ENCODE assay signal across 32 cellular contexts in the genomic region with DNA sequence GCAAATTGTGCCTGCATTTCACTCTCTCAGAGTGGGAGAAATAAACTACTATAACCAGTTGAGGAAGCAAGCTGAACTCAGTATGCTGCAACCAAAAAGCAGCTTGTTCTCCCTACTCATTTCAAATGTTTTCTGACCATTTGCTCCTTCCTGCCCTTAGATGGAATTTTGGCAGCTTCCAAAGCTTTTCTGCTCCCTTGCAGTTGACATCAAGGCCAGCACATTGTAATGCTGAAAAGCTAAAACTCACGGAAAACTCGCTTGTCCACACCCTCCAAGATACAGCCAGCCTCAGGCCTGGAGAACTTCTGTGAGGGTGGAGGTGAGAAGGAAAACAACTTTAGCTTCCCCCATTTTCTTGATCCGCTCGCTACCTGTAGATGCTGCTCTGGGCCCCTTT. TPM values are rescaled to one million over a fixed set of nuclear protein-coding genes. Genes with fewer than 3 reads are reported as not detected.
A peak's percentile ranks its signal among the peaks of the same experiment; 100 is the strongest.
DNase-seq lines count a peak whose midpoint lies in the region; ATAC-seq, FAIRE-seq and TF ChIP-seq lines count a peak whose summit lies in the region.
"Had no signal": no experiment of that assay in that cellular context is flagged by ENCODE, and none has a peak within 500 bp of the region (broad histone marks: within the 10 kb centered on the region; RNA-seq: fewer than 3 reads in every experiment).

No MANE protein-coding gene starts in this region.

- ATAC-seq in K562: no peak
- ATAC-seq in HG02981 (IDR thresholded peaks at IDR 0.05; ENCODE audit: unreplicated experiment): no peak
- ATAC-seq: GM12878, Right ventricle myocardium inferior, SK-N-SH treated with all-trans-retinoic acid at 6 μM for 48 hours had no signal

- peaks cover 3% of the 10 kb centered on the region for H3K23me2 ChIP-seq in H9 (ENCODE audit: insufficient read length, low read depth, low read length, poor library complexity, severe bottlenecking)

- H4K8ac ChIP-seq in H9 (replicated peaks; ENCODE audit: insufficient read length, low read depth, low read length): no peak overlapping the region

- H4K20me1 ChIP-seq in H9 (ENCODE audit: control insufficient read depth, insufficient read depth, insufficient read length) (no peaks in the 10 kb centered on the region), K562 (replicated peaks; ENCODE audit: control insufficient read depth, insufficient read depth, low read length) (no peaks in the 10 kb centered on the region)
- H4K20me1 ChIP-seq: BLaER1 treated with 17β-estradiol and CSF1 and Interleukin-3, amounts not matched to agents 10 nM and 100 nM had no signal

- CTCF ChIA-PET in K562 (lab: Yijun Ruan, JAX; ENCODE audit: low intra/inter-chr PET ratio): no interaction called here

- intact Hi-C loops in K562 (cut with micrococcal nuclease): no loop called here

- H3K27ac Mint-ChIP-seq in H9: no peak overlapping the region
- H3K27ac Mint-ChIP-seq: CD4-positive, alpha-beta T cell had no signal

- no peak overlapping the region for H2BK20ac ChIP-seq in H9 (ENCODE audit: low read depth, low read length, poor library complexity, severe bottlenecking)

- H2BK5ac ChIP-seq in H9 (ENCODE audit: insufficient read length, low read length): no peak overlapping the region

- H3K4me2 ChIP-seq in H9 (ENCODE audit: insufficient read depth, insufficient read length, low read length): no peak overlapping the region
- no peak overlapping the region for H3K4me2 ChIP-seq in K562 (ENCODE audit: insufficient read depth, low read length)
- H3K4me2 ChIP-seq: BLaER1 treated with 17β-estradiol and CSF1 and Interleukin-3, amounts not matched to agents 10 nM and 100 nM; PC-9 had no signal

- H3K9ac ChIP-seq in H9 (ENCODE audit: extremely low read depth, insufficient read length, low read length) (no peak overlapping the region), K562 (ENCODE audit: insufficient read depth in 1 of 2, low read depth in 2 of 2, low read length in 2 of 2) (no peak overlapping the region)
- H3K9ac ChIP-seq: BLaER1 treated with 17β-estradiol and CSF1 and Interleukin-3, amounts not matched to agents 10 nM and 100 nM; GM23248 had no signal

- WGBS in H9 (ENCODE audit: extremely low coverage, insufficient read length, low lambda C conversion rate): no CpG with 5 or more reads among the region's 4 CpGs
- 70% methylated on average over 4 of the region's 4 CpGs for WGBS in K562 (ENCODE audit: insufficient coverage, low coverage, missing lambda C conversion rate)
- 36 to 38% methylated on average over 4 of the region's 4 CpGs for WGBS in tibial nerve, 2 donors

- H2AK5ac ChIP-seq in H9 (ENCODE audit: insufficient read length, low read length): no peak overlapping the region

- no peak overlapping the region for H3K4ac ChIP-seq in H9 (ENCODE audit: low read depth, low read length)

- no peaks in the 10 kb centered on the region for H3K9me1 ChIP-seq in K562 (ENCODE audit: control insufficient read depth, insufficient read depth, low read length)

- no peak overlapping the region for H3K56ac ChIP-seq in H9 (ENCODE audit: insufficient read length, low read depth, low read length)

- H3K4me1 ChIP-seq in H9 (ENCODE audit: insufficient read depth, low read length) (no peaks in the 10 kb centered on the region), K562 (replicated peaks in 1 of 2; ENCODE audit: control insufficient read depth in 2 of 2, insufficient read depth in 2 of 2, low read length in 2 of 2) (peaks cover 4 to 6% of the 10 kb centered on the region in 2 experiments), tibial nerve (peaks cover 0 to 26% (median 1%) of the 10 kb centered on the region in 4 donors)
- H3K4me1 ChIP-seq: SJCRH30 had no signal

- no peak overlapping the region for H2BK15ac ChIP-seq in H9 (ENCODE audit: low read depth, low read length)

- H3K4me1 Mint-ChIP-seq in H9: peaks cover 5 to 7% of the 10 kb centered on the region in 2 experiments

- H3K23ac ChIP-seq in H9 (ENCODE audit: insufficient read length, low read depth, low read length): no peak overlapping the region

- TF ChIP-seq RAD21 in K562 (CRISPR knock-in tag; conservative IDR thresholded peaks at IDR 0.05 in 1 of 2, IDR thresholded peaks at IDR 0.05 in 1 of 2): no peak

- TF ChIP-seq CTCF in H9 (conservative IDR thresholded peaks at IDR 0.05) (no peak), K562 (IDR thresholded peaks at IDR 0.05 in 2 of 3, conservative IDR thresholded peaks at IDR 0.05 in 1 of 3; ENCODE audit: insufficient read depth in 2 of 3, low read depth in 1 of 3, low read length in 3 of 3) (no peak), fibroblast of the aortic adventitia (IDR thresholded peaks at IDR 0.05; ENCODE audit: insufficient read depth, low read length) (no peak), tibial nerve (IDR thresholded peaks at IDR 0.05) (no peak)

- in situ Hi-C loops in K562 (cut with MboI): no loop called here

- DNase-seq in H9: no peak
- no peak for DNase-seq in K562 (ENCODE audit: extremely low read depth in 1 of 4, low spot score in 3 of 4)
- peak; percentile 56 for DNase-seq in fibroblast of the aortic adventitia (ENCODE audit: low read depth)
- no peak for DNase-seq in tibial nerve (ENCODE audit: low spot score in 2 of 2)
- DNase-seq in GM03348 (ENCODE audit: low spot score): no peak
- DNase-seq in UCSD-AML1 (lab: John Stamatoyannopoulos, UW; ENCODE audit: unreplicated experiment): no peak
- DNase-seq: AML-193; CD4-positive, alpha-beta T cell; GM23248; HCEC 1CT; Karpas-422; MV-4-11; NCI-H1105; NCI-H1436 treated with DMSO at 0.1 percent for 48 hours; NCI-H1930; NCI-H2107; NCI-H524; NCI-H774; PC-9; SJCRH30 had no signal

- peaks cover 13 to 17% of the 10 kb centered on the region in 2 experiments for H3K9me3 Mint-ChIP-seq in H9

- no peak for FAIRE-seq in K562 (lab: Jason Lieb, UNC)
- FAIRE-seq: A204.1, D721Med, G401.6, GM12878 had no signal

- H3K36me3 ChIP-seq in K562 (ENCODE audit: control insufficient read depth, insufficient read depth, low read length): no peaks in the 10 kb centered on the region
- no peaks in the 10 kb centered on the region for H3K36me3 ChIP-seq in tibial nerve
- H3K36me3 ChIP-seq: BLaER1 treated with 17β-estradiol and CSF1 and Interleukin-3, amounts not matched to agents 10 nM and 100 nM; SJCRH30 had no signal

- H3K27ac ChIP-seq in H9 (ENCODE audit: insufficient read length, low read depth, low read length) (no peak overlapping the region), K562 (ENCODE audit: extremely low read depth, low read depth, low read length) (no peak overlapping the region), tibial nerve (peak overlapping the region in 3 of 4 donors; percentile 11 to 58 (median 40))
- H3K27ac ChIP-seq: BLaER1 treated with 17β-estradiol and CSF1 and Interleukin-3, amounts not matched to agents 10 nM and 100 nM; GM23248; HL-60; PC-9; SJCRH30 had no signal

- H2AFZ ChIP-seq in H9 (ENCODE audit: low read length) (peak overlapping the region; percentile 59), K562 (ENCODE audit: low read depth, low read length) (0 out of 2 replicates have a peak overlapping the region, but pooled peaks have one; percentile 5)
- H2AFZ ChIP-seq: GM23248, PC-9 had no signal

- no peak overlapping the region for H3K14ac ChIP-seq in H9 (ENCODE audit: insufficient read depth, low read length)

- TF ChIP-seq EP300 in K562 (IDR thresholded peaks at IDR 0.05; ENCODE audit: low read length) (no peak), tibial nerve (IDR thresholded peaks at IDR 0.05) (peak in 1 of 2 donors; percentile 18)

- POLR2A ChIA-PET in K562 (lab: Yijun Ruan, JAX): interaction anchor here (0.6 to 1.5 kb wide), 4 partner anchors 9 to 1852 kb away, joined by 3 to 4 read pairs (median 3); no protein-coding TSS in a partner anchor

- no peaks in the 10 kb centered on the region for H3K27me3 ChIP-seq in H9 (ENCODE audit: insufficient read depth, low read length)
- H3K27me3 ChIP-seq in K562 (ENCODE audit: control insufficient read depth in 2 of 2, insufficient read depth in 2 of 2, low read length in 2 of 2): no peaks in the 10 kb centered on the region
- H3K27me3 ChIP-seq in tibial nerve: no peaks in the 10 kb centered on the region
- H3K27me3 ChIP-seq: BLaER1 treated with 17β-estradiol and CSF1 and Interleukin-3, amounts not matched to agents 10 nM and 100 nM; SJCRH30 had no signal

- H3K36me3 Mint-ChIP-seq in H9 (ENCODE audit: insufficient read depth in 1 of 3, low read depth in 3 of 3): peaks cover 2 to 17% (median 16%) of the 10 kb centered on the region in 3 experiments

- no peak overlapping the region for H3T11ph ChIP-seq in H9 (ENCODE audit: low read length)

- no peak overlapping the region for H4K91ac ChIP-seq in H9 (ENCODE audit: insufficient read length, low read depth, low read length)

- no peak overlapping the region for H2BK12ac ChIP-seq in H9 (ENCODE audit: insufficient read length, low read depth, low read length)

- BruUV-seq in K562 (replicated peaks; lab: Mats Ljungman, UMichigan): no TSS peak

- H3K9me3 ChIP-seq in H9 (ENCODE audit: control insufficient read depth, low read depth, low read length) (no peaks in the 10 kb centered on the region), K562 (replicated peaks; ENCODE audit: control insufficient read depth, insufficient read depth, low read depth, low read length) (peaks cover 22% of the 10 kb centered on the region), tibial nerve (no peaks in the 10 kb centered on the region)
- H3K9me3 ChIP-seq: SJCRH30 had no signal

- no peak overlapping the region for H2BK120ac ChIP-seq in H9 (ENCODE audit: low read depth, low read length, poor library complexity, severe bottlenecking)

- TF ChIP-seq POLR2A in K562 (conservative IDR thresholded peaks at IDR 0.05) (no peak), tibial nerve (IDR thresholded peaks at IDR 0.05) (no peak)

- H4K5ac ChIP-seq in H9 (ENCODE audit: insufficient read length, low read depth, low read length): no peak overlapping the region

- no peaks in the 10 kb centered on the region for H3K79me1 ChIP-seq in H9 (ENCODE audit: insufficient read depth, low read depth, low read length, poor library complexity, severe bottlenecking)

- H3K4me3 Mint-ChIP-seq in H9: no peak overlapping the region
- H3K4me3 Mint-ChIP-seq: CD4-positive, alpha-beta T cell had no signal

- peaks cover 16% of the 10 kb centered on the region for H3K27me3 Mint-ChIP-seq in H9 (ENCODE audit: low read depth)
- H3K27me3 Mint-ChIP-seq: CD4-positive, alpha-beta T cell had no signal

- no peak overlapping the region for H3K18ac ChIP-seq in H9 (ENCODE audit: insufficient read length, low read depth, low read length)

- no peaks in the 10 kb centered on the region for H3K79me2 ChIP-seq in H9 (ENCODE audit: insufficient read depth, low read length)
- H3K79me2 ChIP-seq in K562 (ENCODE audit: control insufficient read depth, insufficient read depth, low read length): no peaks in the 10 kb centered on the region

- H3K4me3 ChIP-seq in K562: no peak overlapping the region
- no peak overlapping the region for H3K4me3 ChIP-seq in fibroblast of the aortic adventitia (ENCODE audit: low read depth, low read length)
- no peak overlapping the region for H3K4me3 ChIP-seq in tibial nerve
- H3K4me3 ChIP-seq: BLaER1 treated with 17β-estradiol and CSF1 and Interleukin-3, amounts not matched to agents 10 nM and 100 nM; GM12878; GM23248; PC-9; SJCRH30 had no signal

RNA-seq across cellular contexts. Expression of gene CHML, which starts 5.0 kb away (rescaled TPM):
- total RNA-seq in H9 (2021): 43.7 and 45.7 TPM in 2 replicates
- 25.6 and 109 TPM in 2 replicates for total RNA-seq in K562 (2011; cell fraction: chromatin; rRNA removed; ENCODE audit: low replicate concordance)
- total RNA-seq in K562 (2011; cell fraction: nucleolus; rRNA removed): 14.0 and 21.6 TPM in 2 replicates
- total RNA-seq in K562 (2011; cell fraction: nucleoplasm; rRNA removed): 40.7 and 66.0 TPM in 2 replicates
- total RNA-seq in K562 (2014; rRNA removed): 48.5 and 54.5 TPM in 2 replicates
- 88.3 and 95.1 TPM in 2 replicates for total RNA-seq in K562 (2014; rRNA removed; fragmentation: Illumina TruSeq; extraction: Trizol)
- total RNA-seq in K562 (2015; rRNA removed; fragmentation: Illumina TruSeq; extraction: Trizol): 57.4 and 63.9 TPM in 2 replicates
- 77.4 and 84.2 TPM in 2 replicates for total RNA-seq in K562 (2021)
- polyA plus RNA-seq in K562 (2011; rRNA removed): 65.1 and 75.1 TPM in 2 replicates
- polyA plus RNA-seq in K562 (2011; cell fraction: cytosol; rRNA removed): 30.2 and 34.3 TPM in 2 replicates
- polyA plus RNA-seq in K562 (2011; cell fraction: nucleus; rRNA removed): 43.7 and 65.6 TPM in 2 replicates
- 29.8 and 31.0 TPM in 2 replicates for polyA plus RNA-seq in K562 (2012)
- polyA plus RNA-seq in K562 (2014; fragmentation: Illumina TruSeq; extraction: Trizol): 51.0 and 62.8 TPM in 2 replicates
- polyA plus RNA-seq in K562 (2014; fragmentation: Nextera tagmentation; extraction: Ambion mirVana): 10 to 100 TPM; 13.0 to 15.9 TPM
- polyA plus RNA-seq in K562 (2014; rRNA removed): 35.1 and 35.8 TPM in 2 replicates
- polyA minus RNA-seq in K562 (2011; rRNA and poly(A)+ RNA removed): 171 and 184 TPM in 2 replicates
- 58.6 and 74.0 TPM in 2 replicates for polyA minus RNA-seq in K562 (2011; cell fraction: cytosol; rRNA and poly(A)+ RNA removed)
- polyA minus RNA-seq in K562 (2011; cell fraction: nucleus; rRNA and poly(A)+ RNA removed): 45.9 and 102 TPM in 2 replicates
- 2.8 and 10.1 TPM in 2 replicates for total RNA-seq in fibroblast of the aortic adventitia (ENCODE audit: low replicate concordance)
- 1 to 10 TPM; 5.7 to 9.6 (median 6.8) TPM for total RNA-seq in tibial nerve

RNA-seq across cellular contexts. Expression of gene OPN3, which starts 5.0 kb away (rescaled TPM):
- total RNA-seq in H9 (2021) (8.6 and 10.0 TPM in 2 replicates), K562 (2014; rRNA removed) (19.3 and 24.3 TPM in 2 replicates), K562 (2014; rRNA removed; fragmentation: Illumina TruSeq; extraction: Trizol) (20.2 and 21.2 TPM in 2 replicates), K562 (2015; rRNA removed; fragmentation: Illumina TruSeq; extraction: Trizol) (17.0 and 17.7 TPM in 2 replicates), K562 (2021) (16.4 and 18.1 TPM in 2 replicates), fibroblast of the aortic adventitia (ENCODE audit: low replicate concordance) (2.6 and 12.8 TPM in 2 replicates), tibial nerve (10 to 100 TPM; 17.8 to 31.7 (median 19.7) TPM)
- total RNA-seq in K562 (2011; cell fraction: chromatin; rRNA removed; ENCODE audit: low replicate concordance): 8.9 and 19.2 TPM in 2 replicates
- total RNA-seq in K562 (2011; cell fraction: nucleolus; rRNA removed): 13.0 and 15.4 TPM in 2 replicates
- 25.2 and 40.2 TPM in 2 replicates for total RNA-seq in K562 (2011; cell fraction: nucleoplasm; rRNA removed)
- polyA plus RNA-seq in K562 (2011; rRNA removed) (34.6 and 35.8 TPM in 2 replicates), K562 (2014; fragmentation: Illumina TruSeq; extraction: Trizol) (18.1 and 22.1 TPM in 2 replicates), K562 (2014; fragmentation: Nextera tagmentation; extraction: Ambion mirVana) (1 to 10 TPM; 4.2 to 6.3 TPM), K562 (2014; rRNA removed) (11.6 and 19.6 TPM in 2 replicates)
- polyA plus RNA-seq in K562 (2011; cell fraction: cytosol; rRNA removed): 20.1 and 32.3 TPM in 2 replicates
- 6.9 and 13.9 TPM in 2 replicates for polyA plus RNA-seq in K562 (2011; cell fraction: nucleus; rRNA removed)
- polyA plus RNA-seq in K562 (2012): 12.9 and 16.2 TPM in 2 replicates
- polyA minus RNA-seq in K562 (2011; rRNA and poly(A)+ RNA removed): 35.7 and 47.7 TPM in 2 replicates
- polyA minus RNA-seq in K562 (2011; cell fraction: cytosol; rRNA and poly(A)+ RNA removed): 13.3 and 26.9 TPM in 2 replicates
- 6.7 and 10.4 TPM in 2 replicates for polyA minus RNA-seq in K562 (2011; cell fraction: nucleus; rRNA and poly(A)+ RNA removed)

RNA-seq across cellular contexts. Expression of gene WDR64, which starts 6.9 kb away (rescaled TPM):
- total RNA-seq in H9 (2021) (not detected in 2 replicates), K562 (2014; rRNA removed) (not detected in 2 replicates), K562 (2014; rRNA removed; fragmentation: Illumina TruSeq; extraction: Trizol) (0.06 and 0.29 TPM in 2 replicates), K562 (2015; rRNA removed; fragmentation: Illumina TruSeq; extraction: Trizol) (not detected in 2 replicates), K562 (2021) (not detected in 2 replicates), fibroblast of the aortic adventitia (ENCODE audit: low replicate concordance) (not detected in 2 replicates), tibial nerve (under 1 TPM in 1 of 4 donors, not detected in 3; 0.42 TPM)
- total RNA-seq in K562 (2011; cell fraction: chromatin; rRNA removed; ENCODE audit: low replicate concordance): 0.40 TPM in 1 of 2 replicates, not detected in the other
- total RNA-seq in K562 (2011; cell fraction: nucleolus; rRNA removed): not detected in 2 replicates
- not detected in 2 replicates for total RNA-seq in K562 (2011; cell fraction: nucleoplasm; rRNA removed)
- polyA plus RNA-seq in K562 (2011; rRNA removed) (not detected in 2 replicates), K562 (2014; fragmentation: Illumina TruSeq; extraction: Trizol) (0.06 and 0.08 TPM in 2 replicates), K562 (2014; fragmentation: Nextera tagmentation; extraction: Ambion mirVana) (under 1 TPM; 0.17 to 0.21 TPM), K562 (2014; rRNA removed) (not detected in 2 replicates)
- polyA plus RNA-seq in K562 (2011; cell fraction: cytosol; rRNA removed): not detected in 2 replicates
- polyA plus RNA-seq in K562 (2011; cell fraction: nucleus; rRNA removed): 0.04 TPM in 1 of 2 replicates, not detected in the other
- 0.07 and 0.25 TPM in 2 replicates for polyA plus RNA-seq in K562 (2012)
- polyA minus RNA-seq in K562 (2011; rRNA and poly(A)+ RNA removed): not detected in 2 replicates
- polyA minus RNA-seq in K562 (2011; cell fraction: cytosol; rRNA and poly(A)+ RNA removed): not detected in 2 replicates
- polyA minus RNA-seq in K562 (2011; cell fraction: nucleus; rRNA and poly(A)+ RNA removed): not detected in 2 replicates
- total RNA-seq: GM12878, GM23248, HT-29, PC-9, Right ventricle myocardium inferior, RPMI7951, SJCRH30 had no signal
- polyA plus RNA-seq: AG04450, GM23248 had no signal

Comparison
In these comparisons a context has a peak if more than half of its experiments do, and no peak if none do; other contexts are left out.
1. H3K27ac ChIP-seq: peak in tibial nerve (3 of 4); none in H9 (single experiment) and K562 (single experiment).